In genomic region chr17:80819422-80820164, GRCh38 we compare ENCODE assay signal across 11 cellular contexts.
DNase-seq lines count a peak whose midpoint lies in the region; ATAC-seq and TF ChIP-seq lines count a peak whose summit lies in the region.
"Had no signal": no experiment of that assay in that cellular context is flagged by ENCODE, and none has a peak within 500 bp of the region (broad histone marks: within the 10 kb centered on the region; RNA-seq: fewer than 3 reads in every experiment).

No MANE protein-coding gene starts in this region.

- TF ChIP-seq CTCF in CD14-positive monocyte (IDR thresholded peaks at IDR 0.05), result no peak
- no peak for TF ChIP-seq CTCF in activated CD8-positive, alpha-beta T cell treated with anti-CD3 and anti-CD28 coated beads for 36 hours (IDR thresholded peaks at IDR 0.05)

- intact Hi-C loops in CD14-positive monocyte (cut with micrococcal nuclease), result loop anchor here in 1 of 2 donors (10.0 kb wide), 1 partner anchor 155 kb away; no protein-coding TSS in a partner anchor
- intact Hi-C loops in activated CD8-positive, alpha-beta T cell treated with anti-CD3 and anti-CD28 coated beads for 36 hours (cut with micrococcal nuclease), result no loop called here

- CTCF ChIA-PET in activated CD8-positive, alpha-beta T cell treated with anti-CD3 and anti-CD28 coated beads for 36 hours (lab: Charles Lee), result interaction anchor here (1.9 kb wide), 1 partner anchor 79 kb away, joined by 10 read pairs; no protein-coding TSS in a partner anchor

- peaks cover 27% of the 10 kb centered on the region for H3K4me1 Mint-ChIP-seq in CD14-positive monocyte
- peaks cover 31% of the 10 kb centered on the region for H3K4me1 Mint-ChIP-seq in activated CD8-positive, alpha-beta T cell treated with anti-CD3 and anti-CD28 coated beads for 36 hours (ENCODE audit: low read depth)

- H3K9me3 Mint-ChIP-seq in CD14-positive monocyte, result peaks cover 6 to 19% (median 14%) of the 10 kb centered on the region in 7 donors
- H3K9me3 Mint-ChIP-seq in activated CD8-positive, alpha-beta T cell treated with anti-CD3 and anti-CD28 coated beads for 36 hours, result no peaks in the 10 kb centered on the region

- H3K4me3 Mint-ChIP-seq in CD14-positive monocyte, result peak overlapping the region in 1 of 2 donors; percentile 60
- H3K4me3 Mint-ChIP-seq in activated CD8-positive, alpha-beta T cell treated with anti-CD3 and anti-CD28 coated beads for 36 hours, result no peak overlapping the region

- H3K27ac Mint-ChIP-seq in CD14-positive monocyte, result peak overlapping the region; percentile 66 to 91 (median 86)
- peak overlapping the region; percentile 80 for H3K27ac Mint-ChIP-seq in activated CD8-positive, alpha-beta T cell treated with anti-CD3 and anti-CD28 coated beads for 36 hours

- peak; percentile 75 for ATAC-seq in activated CD8-positive, alpha-beta T cell treated with anti-CD3 and anti-CD28 coated beads for 36 hours
- ATAC-seq in GM21619 (IDR thresholded peaks at IDR 0.05; ENCODE audit: unreplicated experiment), result no peak
- ATAC-seq: GM12878, Panc1 had no signal

- H3K36me3 Mint-ChIP-seq in CD14-positive monocyte, result peaks cover 47 to 52% of the 10 kb centered on the region in 2 donors
- H3K36me3 Mint-ChIP-seq in activated CD8-positive, alpha-beta T cell treated with anti-CD3 and anti-CD28 coated beads for 36 hours (ENCODE audit: low read depth), result peaks cover 16% of the 10 kb centered on the region

- POLR2A ChIA-PET in activated CD8-positive, alpha-beta T cell treated with anti-CD3 and anti-CD28 coated beads for 36 hours (lab: Charles Lee), result interaction anchor here (0.9 to 1.6 kb wide), 5 partner anchors 8 to 82 kb away, joined by 3 to 5 read pairs (median 3); no protein-coding TSS in a partner anchor

- DNase-seq in CD14-positive monocyte (ENCODE audit: low spot score) (peak; percentile 66), HT-29 (ENCODE audit: low spot score) (peak; percentile 83), mesenteric fat pad (ENCODE audit: low spot score) (peak; percentile 74), NCI-H2196 treated with DMSO at 0.1 percent for 48 hours (lab: John Stamatoyannopoulos, UW; ENCODE audit: unreplicated experiment) (no peak), C1 segment of cervical spinal cord (lab: John Stamatoyannopoulos, UW) (no peak), AG08395 (ENCODE audit: low spot score) (no peak)
- DNase-seq in activated CD8-positive, alpha-beta T cell treated with anti-CD3 and anti-CD28 coated beads for 36 hours, result peak; percentile 49
- DNase-seq: NCI-H1694 treated with DMSO at 0.1 percent for 48 hours had no signal

- peaks cover 1 to 5% (median 4%) of the 10 kb centered on the region in 3 donors for H3K27me3 Mint-ChIP-seq in CD14-positive monocyte (ENCODE audit: low read depth in 3 of 3)
- H3K27me3 Mint-ChIP-seq in activated CD8-positive, alpha-beta T cell treated with anti-CD3 and anti-CD28 coated beads for 36 hours, result no peaks in the 10 kb centered on the region

Comparison
In these comparisons a context has a peak if more than half of its experiments do, and no peak if none do; other contexts are left out.
1. DNase-seq: peak in CD14-positive monocyte (single experiment), HT-29 (single experiment), activated CD8-positive, alpha-beta T cell treated with anti-CD3 and anti-CD28 coated beads for 36 hours (single experiment) and mesenteric fat pad (single experiment); none in NCI-H2196 treated with DMSO at 0.1 percent for 48 hours (single experiment), C1 segment of cervical spinal cord (0 of 14) and AG08395 (single experiment).